Comparison of ENCODE assay signal across 26 cellular contexts in the genomic region with DNA sequence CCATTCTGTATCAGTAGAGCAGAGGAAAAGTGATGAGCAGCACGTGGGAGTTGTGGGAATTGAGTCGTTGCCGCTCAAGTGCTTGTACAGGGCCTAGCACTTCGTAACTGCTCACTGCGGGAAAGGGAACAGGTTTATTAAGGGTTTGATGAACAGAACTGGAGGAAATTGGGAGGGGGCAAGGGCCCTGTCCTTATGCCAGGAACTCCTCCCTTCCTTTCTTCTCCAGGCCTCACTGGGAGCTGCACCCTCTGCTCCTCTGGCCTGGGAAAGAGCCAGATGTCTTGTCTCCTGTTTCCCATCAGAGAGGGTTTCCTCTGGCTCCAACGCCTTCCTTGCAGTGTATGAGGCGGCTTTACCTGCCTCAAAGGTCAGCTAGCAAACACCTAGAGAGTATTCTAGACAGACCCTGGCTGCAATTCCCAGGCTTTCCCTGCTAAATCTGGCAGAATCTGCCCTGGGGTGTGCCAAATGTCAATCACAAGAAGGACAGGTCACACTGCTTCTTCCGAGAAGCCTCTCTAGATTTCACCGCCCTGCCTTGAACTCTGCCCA.
"Had no signal": no experiment of that assay in that cellular context is flagged by ENCODE, and none has a peak within 500 bp of the region (broad histone marks: within the 10 kb centered on the region; RNA-seq: fewer than 3 reads in every experiment).

No MANE protein-coding gene starts in this region.

- H3K4me3 Mint-ChIP-seq: dendritic cell treated with granulocyte-macrophage colony-stimulating factor and Interleukin-4, amounts not matched to agents 40 ng/mL and 50 ng/mL, for 4 days; memory B cell; natural killer cell had no signal

- H3K9me3 ChIP-seq: esophagus squamous epithelium, heart right ventricle, pancreas, right lobe of liver, thoracic aorta, tibial nerve, upper lobe of left lung, uterus had no signal

- H3K36me3 Mint-ChIP-seq: memory B cell, natural killer cell had no signal

- H3K27ac ChIP-seq: esophagus squamous epithelium, heart right ventricle, pancreas, right lobe of liver, thoracic aorta, tibial nerve, upper lobe of left lung, uterus had no signal

- H3K36me3 ChIP-seq: esophagus squamous epithelium, heart right ventricle, pancreas, right lobe of liver, thoracic aorta, tibial nerve, upper lobe of left lung, uterus had no signal

- H3K27me3 ChIP-seq: pancreas, right lobe of liver, tibial nerve, upper lobe of left lung, uterus had no signal

- H3K27ac Mint-ChIP-seq: dendritic cell treated with granulocyte-macrophage colony-stimulating factor and Interleukin-4, amounts not matched to agents 40 ng/mL and 50 ng/mL, for 4 days; memory B cell; natural killer cell had no signal

- H3K4me3 ChIP-seq: esophagus squamous epithelium, heart right ventricle, lung, pancreas, right lobe of liver, thoracic aorta, tibial nerve, upper lobe of left lung, uterus had no signal

- H3K4me1 ChIP-seq: pancreas, right lobe of liver, uterus had no signal

- H3K9me3 Mint-ChIP-seq: dendritic cell treated with granulocyte-macrophage colony-stimulating factor and Interleukin-4, amounts not matched to agents 40 ng/mL and 50 ng/mL, for 4 days; memory B cell; natural killer cell had no signal

- H3K4me1 Mint-ChIP-seq: memory B cell, natural killer cell had no signal

- DNase-seq: cerebellar nuclear complex; effector memory CD4-positive, alpha-beta T cell; erythroblast; esophagus squamous epithelium; foreskin melanocyte; glutamatergic neuron; heart right ventricle; hippocampal formation; kidney glomerular epithelial cell; natural killer cell; occipital lobe; pancreas; right lobe of liver; small intestine; stimulated activated CD4-positive, alpha-beta T cell treated with anti-CD3 and anti-CD28 coated beads, Interleukin-15, amount 100 ng/mL, for 24 hours; stimulated activated CD4-positive, alpha-beta T cell treated with anti-CD3 and anti-CD28 coated beads, Interleukin-2, amount 100 ng/mL, for 48 hours; stimulated activated CD8-positive, alpha-beta memory T cell treated with anti-CD3 and anti-CD28 coated beads, Interleukin-4, amount 100 ng/mL, for 48 hours; stimulated activated naive CD8-positive, alpha-beta T cell treated with anti-CD3 and anti-CD28 coated beads, Interleukin-15, Interleukin-2, amounts not matched to agents 100 U/mL and 50 U/mL, for 24 hours; substantia nigra; upper lobe of left lung; uterus had no signal

- ATAC-seq: heart right ventricle; natural killer cell; pancreas; right lobe of liver; stimulated activated naive CD8-positive, alpha-beta T cell treated with anti-CD3 and anti-CD28 coated beads, Interleukin-15, Interleukin-2, amounts not matched to agents 100 U/mL and 50 U/mL, for 24 hours had no signal
